32 cellular contexts compared by ENCODE assay signal in the genomic region with DNA sequence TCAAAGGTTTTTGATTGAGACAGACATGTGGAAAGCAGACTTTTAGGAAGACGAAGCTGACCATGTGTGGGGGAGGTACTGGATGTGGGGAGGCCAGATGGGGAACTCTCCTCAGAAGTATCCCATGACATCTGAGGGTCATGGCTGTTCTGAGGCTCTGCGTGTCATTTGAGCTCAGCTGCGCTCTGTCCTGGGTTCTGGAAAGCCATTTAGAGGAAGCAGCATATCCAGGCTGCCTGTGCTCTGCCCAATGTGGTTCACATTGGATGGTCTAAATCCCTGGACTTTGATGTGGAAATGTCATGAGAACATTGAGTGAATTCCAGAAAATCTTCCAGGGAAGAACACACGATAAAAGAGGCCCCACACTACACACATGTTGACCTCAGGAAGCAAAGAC.
"Had no signal": no experiment of that assay in that cellular context is flagged by ENCODE, and none has a peak within 500 bp of the region (broad histone marks: within the 10 kb centered on the region; RNA-seq: fewer than 3 reads in every experiment).

No MANE protein-coding gene starts in this region.

- H3K9me3 Mint-ChIP-seq: activated CD4-positive, alpha-beta memory T cell treated with anti-CD3 and anti-CD28 coated beads, Interleukin-2, amount 10 ng/mL, durations not matched to agents 7 days and 5 days; activated naive CD4-positive, alpha-beta T cell treated with anti-CD3 and anti-CD28 coated beads, Interleukin-2, amount 50 U/mL, for 24 hours; activated naive CD8-positive, alpha-beta T cell treated with anti-CD3 and anti-CD28 coated beads, Interleukin-2, amount 50 U/mL, for 24 hours; activated T-helper 2 cell treated with anti-CD3 and anti-CD28 coated beads, Interferon-gamma antibody, Interleukin-2, Interleukin-4, amounts not matched to agents 10 μg/mL and 5 μg/mL and 100 μg/mL, durations not matched to agents 14 hours and 24 hours and 36 hours; natural killer cell treated with Interleukin-12 subunit alpha and Interleukin-12 subunit beta and Interleukin-15 and Interleukin-18, amount 100 ng/mL, for 72 hours; stimulated activated memory B cell treated with anti-CD40 and anti-IgM and Interleukin-4, amounts not matched to agents 10 μg/mL and 1 μg/mL and 100 μg/mL, for 72 hours had no signal

- H3K27ac ChIP-seq: epithelial cell of prostate, ovary, right lobe of liver, WERI-Rb-1 had no signal

- H3K36me3 ChIP-seq: esophagus squamous epithelium, ovary, right lobe of liver, tibial nerve, WERI-Rb-1 had no signal

- H3K4me1 ChIP-seq: right lobe of liver had no signal

- H3K4me3 ChIP-seq: esophagus squamous epithelium, ovary, right lobe of liver, tibial nerve had no signal

- H3K27me3 Mint-ChIP-seq: activated naive CD4-positive, alpha-beta T cell treated with anti-CD3 and anti-CD28 coated beads, Interleukin-2, amount 50 U/mL, for 24 hours; stimulated activated naive CD8-positive, alpha-beta T cell treated with anti-CD3 and anti-CD28 coated beads, Interleukin-15, amount 100 ng/mL, for 72 hours had no signal

- H3K4me3 Mint-ChIP-seq: activated CD4-positive, alpha-beta memory T cell treated with anti-CD3 and anti-CD28 coated beads, Interleukin-2, amount 10 ng/mL, durations not matched to agents 7 days and 5 days; activated CD8-positive, alpha-beta memory T cell treated with anti-CD3 and anti-CD28 coated beads, Interleukin-2, amount 10 ng/mL, durations not matched to agents 7 days and 5 days; activated naive CD4-positive, alpha-beta T cell treated with anti-CD3 and anti-CD28 coated beads, Interleukin-2, amount 50 U/mL, for 24 hours; activated naive CD8-positive, alpha-beta T cell treated with anti-CD3 and anti-CD28 coated beads, Interleukin-2, amount 50 U/mL, for 24 hours; immature natural killer cell; memory B cell; natural killer cell treated with Interleukin-12 subunit alpha and Interleukin-12 subunit beta and Interleukin-15 and Interleukin-18, amount 100 ng/mL, for 72 hours; stimulated activated memory B cell treated with anti-CD40 and anti-IgM and Interleukin-4, amounts not matched to agents 10 μg/mL and 1 μg/mL and 100 μg/mL, for 72 hours; stimulated activated naive CD8-positive, alpha-beta T cell treated with anti-CD3 and anti-CD28 coated beads, Interleukin-15, amount 100 ng/mL, for 72 hours; T-helper 17 cell had no signal

- H3K9me3 ChIP-seq: esophagus squamous epithelium, ovary, right lobe of liver, tibial nerve had no signal

- ATAC-seq: activated CD4-positive, CD25-positive, alpha-beta regulatory T cell treated with anti-CD3 and anti-CD28 coated beads, Interleukin-2, amount 50 U/mL, for 24 hours; activated CD8-positive, alpha-beta memory T cell treated with anti-CD3 and anti-CD28 coated beads, Interleukin-2, amount 10 ng/mL, durations not matched to agents 7 days and 5 days; left colon; natural killer cell treated with Interleukin-12 subunit alpha and Interleukin-12 subunit beta and Interleukin-15 and Interleukin-18, amount 100 ng/mL, for 72 hours; right lobe of liver; SK-N-SH treated with all-trans-retinoic acid at 6 μM for 48 hours; stimulated activated naive CD8-positive, alpha-beta T cell treated with anti-CD3 and anti-CD28 coated beads, Interleukin-15, amount 100 ng/mL, for 72 hours; T-helper 17 cell had no signal

- H3K4me1 Mint-ChIP-seq: T-helper 17 cell had no signal

- H3K27me3 ChIP-seq: ovary, right lobe of liver, tibial nerve had no signal

- DNase-seq: activated CD4-positive, alpha-beta memory T cell treated with anti-CD3 and anti-CD28 coated beads, Interleukin-2, amount 10 ng/mL, durations not matched to agents 7 days and 5 days; activated CD4-positive, alpha-beta T cell treated with anti-CD3 and anti-CD28 coated beads for 48 hours; activated CD8-positive, alpha-beta memory T cell treated with anti-CD3 and anti-CD28 coated beads, Interleukin-2, amount 10 ng/mL, durations not matched to agents 7 days and 5 days; activated naive CD8-positive, alpha-beta T cell treated with anti-CD3 and anti-CD28 coated beads, Interleukin-2, amount 50 U/mL, for 24 hours; activated T-cell treated with anti-CD3 and anti-CD28 coated beads, Interleukin-2, amount 50 U/mL, for 48 hours; amygdala; effector CD8-positive, alpha-beta T cell; esophagus squamous epithelium; hypothalamus; immature natural killer cell; kidney; left colon; ovary; right lobe of liver; small intestine; stimulated activated CD4-positive, alpha-beta T cell treated with anti-CD3 and anti-CD28 coated beads, Interleukin-1b, Interleukin-23, amount 100 ng/mL, for 48 hours; stimulated activated CD4-positive, alpha-beta T cell treated with anti-CD3 and anti-CD28 coated beads, Interleukin-4, amount 100 ng/mL, for 4 hours; stimulated activated CD8-positive, alpha-beta memory T cell treated with anti-CD3 and anti-CD28 coated beads, Interleukin-4, amount 100 ng/mL, for 48 hours; stimulated activated naive CD8-positive, alpha-beta T cell treated with anti-CD3 and anti-CD28 coated beads, Interleukin-15, amount 100 ng/mL, for 72 hours; T-helper 17 cell; T1000; WERI-Rb-1 had no signal

- H3K36me3 Mint-ChIP-seq: activated CD8-positive, alpha-beta memory T cell treated with anti-CD3 and anti-CD28 coated beads, Interleukin-2, amount 10 ng/mL, durations not matched to agents 7 days and 5 days; natural killer cell treated with Interleukin-12 subunit alpha and Interleukin-12 subunit beta and Interleukin-15 and Interleukin-18, amount 100 ng/mL, for 72 hours; stimulated activated memory B cell treated with anti-CD40 and anti-IgM and Interleukin-4, amounts not matched to agents 10 μg/mL and 1 μg/mL and 100 μg/mL, for 72 hours had no signal

- H3K27ac Mint-ChIP-seq: activated CD4-positive, alpha-beta memory T cell treated with anti-CD3 and anti-CD28 coated beads, Interleukin-2, amount 10 ng/mL, durations not matched to agents 7 days and 5 days; activated CD8-positive, alpha-beta memory T cell treated with anti-CD3 and anti-CD28 coated beads, Interleukin-2, amount 10 ng/mL, durations not matched to agents 7 days and 5 days; activated naive CD4-positive, alpha-beta T cell treated with anti-CD3 and anti-CD28 coated beads, Interleukin-2, amount 50 U/mL, for 24 hours; activated naive CD8-positive, alpha-beta T cell treated with anti-CD3 and anti-CD28 coated beads, Interleukin-2, amount 50 U/mL, for 24 hours; activated T-helper 2 cell treated with anti-CD3 and anti-CD28 coated beads, Interferon-gamma antibody, Interleukin-2, Interleukin-4, amounts not matched to agents 10 μg/mL and 5 μg/mL and 100 μg/mL, durations not matched to agents 14 hours and 24 hours and 36 hours; immature natural killer cell; memory B cell; natural killer cell treated with Interleukin-12 subunit alpha and Interleukin-12 subunit beta and Interleukin-15 and Interleukin-18, amount 100 ng/mL, for 72 hours; progenitor cell of endocrine pancreas; stimulated activated memory B cell treated with anti-CD40 and anti-IgM and Interleukin-4, amounts not matched to agents 10 μg/mL and 1 μg/mL and 100 μg/mL, for 72 hours; stimulated activated naive CD8-positive, alpha-beta T cell treated with anti-CD3 and anti-CD28 coated beads, Interleukin-15, amount 100 ng/mL, for 72 hours; T-helper 17 cell had no signal
